ENCODE assay signal across 15 cellular contexts in the genomic region with DNA sequence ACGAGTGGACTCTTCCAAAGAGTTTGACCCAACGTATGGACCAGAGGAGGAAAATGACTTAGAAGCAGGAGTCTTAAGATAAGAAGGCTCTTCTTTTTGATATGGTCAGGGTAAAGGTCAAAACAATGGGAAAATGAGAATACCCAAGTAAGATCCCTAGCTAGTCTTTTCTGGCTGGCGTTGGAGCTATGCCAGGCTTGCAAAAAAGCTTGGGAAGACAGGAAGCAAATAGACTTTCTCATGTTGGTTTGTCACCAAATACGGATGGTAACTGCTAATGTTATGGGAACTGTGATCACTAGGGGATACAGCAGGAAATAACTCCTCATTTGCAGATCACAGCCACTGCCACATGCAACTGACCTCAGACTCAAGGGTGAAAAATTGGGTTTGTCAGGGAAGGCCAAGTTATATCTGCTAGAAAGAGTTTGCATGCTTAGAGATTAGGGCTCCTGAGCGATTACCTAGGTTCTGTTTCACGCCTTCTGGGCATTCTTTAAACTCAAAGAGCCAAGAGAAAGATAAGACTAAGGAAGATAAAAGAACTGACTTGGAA.
"Had no signal": no experiment of that assay in that cellular context is flagged by ENCODE, and none has a peak within 500 bp of the region (broad histone marks: within the 10 kb centered on the region; RNA-seq: fewer than 3 reads in every experiment).

No MANE protein-coding gene starts in this region.

- H3K36me3 Mint-ChIP-seq: mesothelial cell of epicardium; stimulated activated memory B cell treated with anti-CD40 and anti-IgM and Interleukin-4, amounts not matched to agents 10 μg/mL and 1 μg/mL and 100 μg/mL, for 72 hours had no signal

- H3K27ac Mint-ChIP-seq: activated naive CD4-positive, alpha-beta T cell treated with anti-CD3 and anti-CD28 coated beads for 36 hours; activated T-helper 2 cell treated with anti-CD3 and anti-CD28 coated beads, Interferon-gamma antibody, Interleukin-2, Interleukin-4, amounts not matched to agents 10 μg/mL and 5 μg/mL and 100 μg/mL, durations not matched to agents 14 hours and 24 hours and 36 hours; mesothelial cell of epicardium; stimulated activated memory B cell treated with anti-CD40 and anti-IgM and Interleukin-4, amounts not matched to agents 10 μg/mL and 1 μg/mL and 100 μg/mL, for 72 hours had no signal

- ATAC-seq: stimulated activated memory B cell treated with anti-CD40 and anti-IgM and Interleukin-4, amounts not matched to agents 10 μg/mL and 1 μg/mL and 100 μg/mL, for 72 hours had no signal

- H3K4me1 ChIP-seq: ascending aorta, parathyroid adenoma, thyroid gland had no signal

- H3K27me3 Mint-ChIP-seq: stimulated activated memory B cell treated with anti-CD40 and anti-IgM and Interleukin-4, amounts not matched to agents 10 μg/mL and 1 μg/mL and 100 μg/mL, for 72 hours had no signal

- DNase-seq: activated CD4-positive, alpha-beta T cell treated with anti-CD3 and anti-CD28 coated beads, Interleukin-2, amount 50 U/mL, for 48 hours; activated naive CD4-positive, alpha-beta T cell treated with anti-CD3 and anti-CD28 coated beads for 36 hours; activated T-cell treated with anti-CD3 and anti-CD28 coated beads, Interleukin-2, amount 50 U/mL, for 1 hour; dorsolateral prefrontal cortex; erythroblast; kidney; stimulated activated CD4-positive, alpha-beta T cell treated with anti-CD3 and anti-CD28 coated beads, Interleukin-2, amount 100 ng/mL, for 48 hours had no signal

- H3K79me2 ChIP-seq: hepatocyte, parathyroid adenoma had no signal

- H3K36me3 ChIP-seq: ascending aorta, thyroid gland had no signal

- H3K4me3 ChIP-seq: ascending aorta, dorsolateral prefrontal cortex, hepatocyte, thyroid gland had no signal

- H3K4me1 Mint-ChIP-seq: stimulated activated memory B cell treated with anti-CD40 and anti-IgM and Interleukin-4, amounts not matched to agents 10 μg/mL and 1 μg/mL and 100 μg/mL, for 72 hours had no signal

- H3K9me3 Mint-ChIP-seq: activated naive CD4-positive, alpha-beta T cell treated with anti-CD3 and anti-CD28 coated beads for 36 hours; activated T-helper 2 cell treated with anti-CD3 and anti-CD28 coated beads, Interferon-gamma antibody, Interleukin-2, Interleukin-4, amounts not matched to agents 10 μg/mL and 5 μg/mL and 100 μg/mL, durations not matched to agents 14 hours and 24 hours and 36 hours; mesothelial cell of epicardium; stimulated activated memory B cell treated with anti-CD40 and anti-IgM and Interleukin-4, amounts not matched to agents 10 μg/mL and 1 μg/mL and 100 μg/mL, for 72 hours had no signal

- H3K4me2 ChIP-seq: hepatocyte had no signal

- H3K9ac ChIP-seq: parathyroid adenoma had no signal

- H3K9me3 ChIP-seq: ascending aorta, thyroid gland had no signal

- H3K27ac ChIP-seq: ascending aorta, dorsolateral prefrontal cortex, hepatocyte, parathyroid adenoma, thyroid gland, VCaP had no signal

- H3K4me3 Mint-ChIP-seq: activated naive CD4-positive, alpha-beta T cell treated with anti-CD3 and anti-CD28 coated beads for 36 hours; mesothelial cell of epicardium; stimulated activated memory B cell treated with anti-CD40 and anti-IgM and Interleukin-4, amounts not matched to agents 10 μg/mL and 1 μg/mL and 100 μg/mL, for 72 hours had no signal

- H3K27me3 ChIP-seq: ascending aorta, dorsolateral prefrontal cortex, hepatocyte, thyroid gland had no signal

- H2AFZ ChIP-seq: hepatocyte, parathyroid adenoma had no signal
